ENCODE assay signal across 8 cellular contexts in the genomic region with DNA sequence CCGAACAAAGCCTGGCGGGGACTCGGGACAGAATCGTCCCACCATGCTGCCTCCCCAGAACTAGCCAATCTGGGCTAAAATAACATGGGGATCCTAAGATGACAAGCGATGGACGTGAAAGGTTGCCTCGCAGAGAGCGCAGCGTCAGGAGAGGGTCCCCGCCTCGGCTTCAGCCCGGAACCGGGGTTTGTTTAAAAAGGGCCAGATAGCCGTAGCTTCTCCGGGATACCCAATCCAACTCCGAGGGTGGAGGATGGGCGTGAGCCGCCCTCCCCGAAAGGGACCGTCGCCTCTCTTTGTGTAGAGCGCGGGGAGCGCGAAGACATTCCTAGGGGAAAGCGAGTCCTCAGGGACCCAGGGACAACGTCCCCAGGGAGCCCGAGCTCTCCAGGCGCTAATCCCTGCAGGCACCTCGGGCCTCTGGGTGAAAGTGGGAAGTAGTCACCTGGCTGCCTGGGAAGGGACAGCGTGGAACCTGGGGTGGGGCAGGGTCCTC. TPM values are rescaled to one million over a fixed set of nuclear protein-coding genes. Genes with fewer than 3 reads are reported as not detected.
DNase-seq lines count a peak whose midpoint lies in the region; FAIRE-seq and TF ChIP-seq lines count a peak whose summit lies in the region.

No MANE protein-coding gene starts in this region.

- H3K36me3 Mint-ChIP-seq in Calu3 (ENCODE audit: insufficient read depth, unreplicated experiment) = peaks cover 69% of the 10 kb centered on the region
- H3K36me3 Mint-ChIP-seq in activated naive CD8-positive, alpha-beta T cell = no peaks in the 10 kb centered on the region

- peak overlapping the region; percentile 86 for H3K4me3 Mint-ChIP-seq in Calu3 (ENCODE audit: low read depth, unreplicated experiment)
- peak overlapping the region; percentile 82 for H3K4me3 Mint-ChIP-seq in activated naive CD8-positive, alpha-beta T cell

- H3K4me3 ChIP-seq in Karpas-422 (ENCODE audit: low read length) (peak overlapping the region; percentile 98), liver (ENCODE audit: low read depth in 1 of 3, low read length in 3 of 3) (peak overlapping the region; percentile 11 to 88 (median 55)), tibial artery (peak overlapping the region; percentile 2 to 60)

- peak overlapping the region; percentile 97 for H3K9ac ChIP-seq in Karpas-422 (ENCODE audit: low read length)
- no peak overlapping the region for H3K9ac ChIP-seq in liver (ENCODE audit: low read depth in 1 of 2, low read length in 2 of 2)

- CTCF ChIA-PET in Calu3 (lab: Charles Lee) = interaction anchor here (0.5 to 0.7 kb wide), 2 partner anchors 133 to 175 kb away, joined by 3 read pairs; no protein-coding TSS in a partner anchor

- H3K27ac Mint-ChIP-seq in Calu3 (ENCODE audit: unreplicated experiment) = peak overlapping the region; percentile 94
- no peak overlapping the region for H3K27ac Mint-ChIP-seq in activated naive CD8-positive, alpha-beta T cell

- TF ChIP-seq CTCF in Calu3 (IDR thresholded peaks at IDR 0.05; ENCODE audit: unreplicated experiment) = no peak
- TF ChIP-seq CTCF in liver (IDR thresholded peaks at IDR 0.05; ENCODE audit: low read depth, low read length, missing input control) = no peak
- no peak for TF ChIP-seq CTCF in tibial artery (IDR thresholded peaks at IDR 0.05)
- TF ChIP-seq CTCF in D721Med (IDR thresholded peaks at IDR 0.05; ENCODE audit: insufficient read depth, missing control alignments) = no peak

- H3K27me3 Mint-ChIP-seq in Calu3 (ENCODE audit: unreplicated experiment) = no peaks in the 10 kb centered on the region
- peaks cover 39% of the 10 kb centered on the region for H3K27me3 Mint-ChIP-seq in activated naive CD8-positive, alpha-beta T cell

- H3K9me3 Mint-ChIP-seq in Calu3 (ENCODE audit: low read depth, unreplicated experiment) = no peaks in the 10 kb centered on the region
- no peaks in the 10 kb centered on the region for H3K9me3 Mint-ChIP-seq in activated naive CD8-positive, alpha-beta T cell (ENCODE audit: low read depth)

- 4% methylated on average over 31 of the region's 31 CpGs for WGBS in liver

- peaks cover 29% of the 10 kb centered on the region for H3K36me3 ChIP-seq in Karpas-422 (ENCODE audit: insufficient read depth, low read length)
- no peaks in the 10 kb centered on the region for H3K36me3 ChIP-seq in liver (ENCODE audit: control insufficient read depth in 4 of 4, insufficient read depth in 3 of 4, low read depth in 1 of 4, low read length in 3 of 4)
- H3K36me3 ChIP-seq in tibial artery = no peaks in the 10 kb centered on the region

- peaks cover 16% of the 10 kb centered on the region for H3K4me1 Mint-ChIP-seq in Calu3 (ENCODE audit: low read depth, unreplicated experiment)
- peaks cover 10% of the 10 kb centered on the region for H3K4me1 Mint-ChIP-seq in activated naive CD8-positive, alpha-beta T cell (ENCODE audit: low read depth)

- no TSS peak for BruUV-seq in Calu3 (replicated peaks; lab: Mats Ljungman, UMichigan)

- H3K79me2 ChIP-seq in Karpas-422 (ENCODE audit: low read length) = peaks cover 35% of the 10 kb centered on the region

- H3K9me3 ChIP-seq in Karpas-422 (ENCODE audit: low read length) (no peaks in the 10 kb centered on the region), liver (ENCODE audit: control insufficient read depth in 4 of 4, low read length in 3 of 4) (no peaks in the 10 kb centered on the region), tibial artery (no peaks in the 10 kb centered on the region)

- no peak for TF ChIP-seq RAD21 in liver (IDR thresholded peaks at IDR 0.05)

- H3K27ac ChIP-seq in Karpas-422 (ENCODE audit: low read length) = peak overlapping the region; percentile 94
- H3K27ac ChIP-seq in liver (ENCODE audit: low read depth in 1 of 2, low read length in 2 of 2) = peak overlapping the region in 1 of 2 donors; percentile 12
- no peak overlapping the region for H3K27ac ChIP-seq in tibial artery

- intact Hi-C loops in Calu3 (cut with micrococcal nuclease; ENCODE audit: unreplicated experiment) = loop anchor here (2.0 kb wide), 2 partner anchors 91 to 175 kb away; no protein-coding TSS in a partner anchor
- intact Hi-C loops in tibial artery (cut with DNase I; ENCODE audit: low total_unique reads) = loop anchor here (10.0 kb wide), 1 partner anchor 529 kb away; no protein-coding TSS in a partner anchor

- H3K4me1 ChIP-seq in Karpas-422 (ENCODE audit: low read length) = peaks cover 44% of the 10 kb centered on the region
- peaks cover 10 to 16% (median 12%) of the 10 kb centered on the region in 4 donors for H3K4me1 ChIP-seq in liver (ENCODE audit: control insufficient read depth in 4 of 4, insufficient read depth in 4 of 4, low read length in 3 of 4)
- peaks cover 0 to 25% (median 21%) of the 10 kb centered on the region in 4 donors for H3K4me1 ChIP-seq in tibial artery

- TF ChIP-seq POLR2A in GM12892 (IDR thresholded peaks at IDR 0.05; ENCODE audit: low read depth, low read length) = no peak

- DNase-seq in Calu3 (peak; percentile 50), Karpas-422 (peak; percentile 76), tibial artery (no peak), GM12892 (ENCODE audit: insufficient read length) (no peak), D721Med (ENCODE audit: insufficient read length, low spot score) (no peak)
- DNase-seq in activated CD4-positive, alpha-beta T cell treated with anti-CD3 and anti-CD28 coated beads, Interleukin-2, amount 50 U/mL, for 4 hours = no peak

- peaks cover 34% of the 10 kb centered on the region for H4K20me1 ChIP-seq in Karpas-422 (ENCODE audit: insufficient read depth, low read depth, low read length)

- H3K9me2 ChIP-seq in Karpas-422 (replicated peaks; ENCODE audit: insufficient read depth, low read length) = no peaks in the 10 kb centered on the region

- H3K4me2 ChIP-seq in Karpas-422 (ENCODE audit: low read depth, low read length, poor library complexity, severe bottlenecking) = peak overlapping the region; percentile 76

- no peak overlapping the region for H2AFZ ChIP-seq in Karpas-422 (ENCODE audit: low read length)

- FAIRE-seq in GM12892 (lab: Jason Lieb, UNC) = no peak
- FAIRE-seq in D721Med (lab: Jason Lieb, UNC) = no peak

- H3K27me3 ChIP-seq in Karpas-422 (ENCODE audit: low read length) = no peaks in the 10 kb centered on the region
- peaks cover 0 to 7% (median 1%) of the 10 kb centered on the region in 4 donors for H3K27me3 ChIP-seq in liver (ENCODE audit: control insufficient read depth in 4 of 4, insufficient read depth in 4 of 4, low read length in 3 of 4)
- H3K27me3 ChIP-seq in tibial artery = peaks cover 3 to 71% of the 10 kb centered on the region in 2 donors

TF ChIP-seq in liver, 16 proteins besides CTCF, POLR2A, EP300 and RAD21 (continues in another document):
- TF ChIP-seq FOXA1 (IDR thresholded peaks at IDR 0.05) (no peak), YY1 (IDR thresholded peaks at IDR 0.05) (no peak), RXRA (IDR thresholded peaks at IDR 0.05) (no peak), HNF4G (IDR thresholded peaks at IDR 0.05) (no peak), HNF4A (conservative IDR thresholded peaks at IDR 0.05) (no peak), JUND (IDR thresholded peaks at IDR 0.05) (no peak), GABPA (IDR thresholded peaks at IDR 0.05 in 1 of 2, conservative IDR thresholded peaks at IDR 0.05 in 1 of 2) (no peak), FOXA2 (IDR thresholded peaks at IDR 0.05) (no peak)
- TF ChIP-seq, protein P1, sequence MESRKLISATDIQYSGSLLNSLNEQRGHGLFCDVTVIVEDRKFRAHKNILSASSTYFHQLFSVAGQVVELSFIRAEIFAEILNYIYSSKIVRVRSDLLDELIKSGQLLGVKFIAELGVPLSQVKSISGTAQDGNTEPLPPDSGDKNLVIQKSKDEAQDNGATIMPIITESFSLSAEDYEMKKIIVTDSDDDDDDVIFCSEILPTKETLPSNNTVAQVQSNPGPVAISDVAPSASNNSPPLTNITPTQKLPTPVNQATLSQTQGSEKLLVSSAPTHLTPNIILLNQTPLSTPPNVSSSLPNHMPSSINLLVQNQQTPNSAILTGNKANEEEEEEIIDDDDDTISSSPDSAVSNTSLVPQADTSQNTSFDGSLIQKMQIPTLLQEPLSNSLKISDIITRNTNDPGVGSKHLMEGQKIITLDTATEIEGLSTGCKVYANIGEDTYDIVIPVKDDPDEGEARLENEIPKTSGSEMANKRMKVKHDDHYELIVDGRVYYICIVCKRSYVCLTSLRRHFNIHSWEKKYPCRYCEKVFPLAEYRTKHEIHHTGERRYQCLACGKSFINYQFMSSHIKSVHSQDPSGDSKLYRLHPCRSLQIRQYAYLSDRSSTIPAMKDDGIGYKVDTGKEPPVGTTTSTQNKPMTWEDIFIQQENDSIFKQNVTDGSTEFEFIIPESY (IDR thresholded peaks at IDR 0.05) = no peak
- TF ChIP-seq, protein P2, sequence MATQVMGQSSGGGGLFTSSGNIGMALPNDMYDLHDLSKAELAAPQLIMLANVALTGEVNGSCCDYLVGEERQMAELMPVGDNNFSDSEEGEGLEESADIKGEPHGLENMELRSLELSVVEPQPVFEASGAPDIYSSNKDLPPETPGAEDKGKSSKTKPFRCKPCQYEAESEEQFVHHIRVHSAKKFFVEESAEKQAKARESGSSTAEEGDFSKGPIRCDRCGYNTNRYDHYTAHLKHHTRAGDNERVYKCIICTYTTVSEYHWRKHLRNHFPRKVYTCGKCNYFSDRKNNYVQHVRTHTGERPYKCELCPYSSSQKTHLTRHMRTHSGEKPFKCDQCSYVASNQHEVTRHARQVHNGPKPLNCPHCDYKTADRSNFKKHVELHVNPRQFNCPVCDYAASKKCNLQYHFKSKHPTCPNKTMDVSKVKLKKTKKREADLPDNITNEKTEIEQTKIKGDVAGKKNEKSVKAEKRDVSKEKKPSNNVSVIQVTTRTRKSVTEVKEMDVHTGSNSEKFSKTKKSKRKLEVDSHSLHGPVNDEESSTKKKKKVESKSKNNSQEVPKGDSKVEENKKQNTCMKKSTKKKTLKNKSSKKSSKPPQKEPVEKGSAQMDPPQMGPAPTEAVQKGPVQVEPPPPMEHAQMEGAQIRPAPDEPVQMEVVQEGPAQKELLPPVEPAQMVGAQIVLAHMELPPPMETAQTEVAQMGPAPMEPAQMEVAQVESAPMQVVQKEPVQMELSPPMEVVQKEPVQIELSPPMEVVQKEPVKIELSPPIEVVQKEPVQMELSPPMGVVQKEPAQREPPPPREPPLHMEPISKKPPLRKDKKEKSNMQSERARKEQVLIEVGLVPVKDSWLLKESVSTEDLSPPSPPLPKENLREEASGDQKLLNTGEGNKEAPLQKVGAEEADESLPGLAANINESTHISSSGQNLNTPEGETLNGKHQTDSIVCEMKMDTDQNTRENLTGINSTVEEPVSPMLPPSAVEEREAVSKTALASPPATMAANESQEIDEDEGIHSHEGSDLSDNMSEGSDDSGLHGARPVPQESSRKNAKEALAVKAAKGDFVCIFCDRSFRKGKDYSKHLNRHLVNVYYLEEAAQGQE (IDR thresholded peaks at IDR 0.05) = no peak

RNA-seq across cellular contexts. Expression of a gene that starts 0.6 kb away (rescaled TPM):
- total RNA-seq in Calu3 (2022) = 1,415 and 1,595 TPM in 2 replicates
- total RNA-seq in Karpas-422 (2014; rRNA removed; shearing (Covaris generic); ENCODE audit: low replicate concordance) = 604 and 1,213 TPM in 2 replicates
- total RNA-seq in liver = 10 to 100 TPM; 14.2 to 84.6 TPM
- 10 to 100 TPM; 14.4 to 15.0 TPM for polyA plus RNA-seq in liver
- polyA plus RNA-seq in GM12892 (2012; ENCODE audit: missing spikeins) = 2.5 TPM

RNA-seq across cellular contexts. Expression of a gene that starts 54.1 kb away (rescaled TPM):
- total RNA-seq in Calu3 (2022) (19.1 and 24.2 TPM in 2 replicates), liver (1 to 10 TPM; 7.4 to 7.9 TPM)
- total RNA-seq in Karpas-422 (2014; rRNA removed; shearing (Covaris generic); ENCODE audit: low replicate concordance) = 12.7 and 25.2 TPM in 2 replicates
- 10 to 100 TPM; 14.9 to 23.5 TPM for polyA plus RNA-seq in liver
- polyA plus RNA-seq in GM12892 (2012; ENCODE audit: missing spikeins) = 21.8 TPM

Comparison
In these comparisons a context has a peak if more than half of its experiments do, and no peak if none do; other contexts are left out.
1. DNase-seq: peak in Calu3 (single experiment) and Karpas-422 (single experiment); none in tibial artery (0 of 2), GM12892 (single experiment), D721Med (single experiment) and activated CD4-positive, alpha-beta T cell treated with anti-CD3 and anti-CD28 coated beads, Interleukin-2, amount 50 U/mL, for 4 hours (0 of 2).
2. H3K4me3 ChIP-seq: peak in every context shown above with its lines; median percentile 98 in Karpas-422; 55 in liver; 31 in tibial artery.